5 cellular contexts compared by ENCODE assay signal in the genomic region with DNA sequence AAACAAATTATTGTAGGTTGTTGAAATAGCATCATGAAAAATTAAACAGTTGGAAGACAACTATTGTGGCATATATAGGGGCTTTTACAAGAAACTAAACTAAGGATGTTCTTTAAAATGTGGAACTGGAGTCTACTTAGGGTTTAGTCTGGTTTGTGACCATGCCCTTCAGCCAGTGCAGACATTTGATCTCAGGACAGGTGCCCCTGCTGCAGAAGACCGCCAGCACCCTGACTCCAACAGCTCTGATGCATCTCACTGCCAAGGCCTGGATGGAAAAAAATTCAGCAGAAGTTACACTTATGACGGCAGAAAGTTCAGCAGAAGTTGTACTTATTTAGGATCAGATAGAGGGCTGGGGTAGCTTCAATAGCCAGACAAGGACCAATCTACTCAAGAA.
"Had no signal": no experiment of that assay in that cellular context is flagged by ENCODE, and none has a peak within 500 bp of the region (broad histone marks: within the 10 kb centered on the region; RNA-seq: fewer than 3 reads in every experiment).

No MANE protein-coding gene starts in this region.

- H3K27ac ChIP-seq: HL-60 had no signal

- ATAC-seq: HepG2, K562 had no signal

- H3K27me3 Mint-ChIP-seq: IgD-negative memory B cell had no signal

- H3K9me3 Mint-ChIP-seq: IgD-negative memory B cell had no signal

- H3K4me3 ChIP-seq: K562 had no signal

- H3K27ac Mint-ChIP-seq: IgD-negative memory B cell had no signal

- H3K4me3 Mint-ChIP-seq: IgD-negative memory B cell had no signal

- DNase-seq: IMR-90 had no signal
